Comparison of ENCODE assay signal across 8 cellular contexts in genomic region chr7:151167197-151167911, GRCh38. TPM values are rescaled to one million over a fixed set of nuclear protein-coding genes. Genes with fewer than 3 reads are reported as not detected.
DNase-seq lines count a peak whose midpoint lies in the region; ATAC-seq and TF ChIP-seq lines count a peak whose summit lies in the region.

Gene GBX1, minus strand, starts transcription at chr7:151167694. Its CDS starts 146 bp downstream, at chr7:151167548.

- H3K9me3 Mint-ChIP-seq in central memory CD8-positive, alpha-beta T cell, result no peaks in the 10 kb centered on the region

- no peaks in the 10 kb centered on the region for H3K9me3 ChIP-seq in lower lobe of right lung

- DNase-seq in COR-L47 (lab: John Stamatoyannopoulos, UW) (peak; percentile 16), NCI-H1694 treated with DMSO at 0.1 percent for 48 hours (lab: John Stamatoyannopoulos, UW) (peak; percentile 18), lower lobe of right lung (peak; percentile 52), GM10266 (ENCODE audit: extremely low spot score) (no peak), AML-193 (lab: John Stamatoyannopoulos, UW) (no peak)
- no peak for DNase-seq in central memory CD8-positive, alpha-beta T cell (ENCODE audit: low spot score in 2 of 2)

- H3K4me3 Mint-ChIP-seq in central memory CD8-positive, alpha-beta T cell, result peak within 1 kb of the TSS; percentile 67

- H3K27ac ChIP-seq in lower lobe of right lung (no peak within 1 kb of the TSS), urinary bladder (ENCODE audit: low read depth) (no peak within 1 kb of the TSS)

- H3K4me3 ChIP-seq in lower lobe of right lung (peak within 1 kb of the TSS; percentile 52), urinary bladder (ENCODE audit: low read depth, low read length) (peak within 1 kb of the TSS; percentile 53)

- TF ChIP-seq CTCF in lower lobe of right lung (IDR thresholded peaks at IDR 0.05), result peak; percentile 13
- no peak for TF ChIP-seq CTCF in GM10266 (IDR thresholded peaks at IDR 0.05; ENCODE audit: control insufficient read depth, insufficient read depth, low read depth, missing control alignments)

- H3K4me1 ChIP-seq in lower lobe of right lung (peaks cover 19% of the 10 kb centered on the region), urinary bladder (ENCODE audit: insufficient read depth) (no peaks in the 10 kb centered on the region)

- H3K4me1 Mint-ChIP-seq in central memory CD8-positive, alpha-beta T cell, result peaks cover 10% of the 10 kb centered on the region

- intact Hi-C loops in lower lobe of right lung (cut with DNase I), result no loop called here

- peak; percentile 64 for ATAC-seq in central memory CD8-positive, alpha-beta T cell (replicated peaks; ENCODE audit: extremely low read depth, poor library complexity, severe bottlenecking)
- ATAC-seq in lower lobe of right lung (peak; percentile 57 to 63), HG03432 (IDR thresholded peaks at IDR 0.05; ENCODE audit: unreplicated experiment) (no peak)

- no peaks in the 10 kb centered on the region for H3K36me3 ChIP-seq in lower lobe of right lung
- no peaks in the 10 kb centered on the region for H3K36me3 ChIP-seq in urinary bladder (ENCODE audit: insufficient read depth)

- no peak within 1 kb of the TSS for H3K27ac Mint-ChIP-seq in central memory CD8-positive, alpha-beta T cell (ENCODE audit: low read depth)

- under 1% methylated on average over 98 of the region's 98 CpGs for WGBS in urinary bladder

- H3K36me3 Mint-ChIP-seq in central memory CD8-positive, alpha-beta T cell (ENCODE audit: insufficient read depth), result peaks cover 5% of the 10 kb centered on the region

- H3K27me3 Mint-ChIP-seq in central memory CD8-positive, alpha-beta T cell, result peaks cover 42% of the 10 kb centered on the region

- peaks cover 75% of the 10 kb centered on the region for H3K27me3 ChIP-seq in lower lobe of right lung (ENCODE audit: low read depth)

RNA-seq across cellular contexts. Expression of gene GBX1, which starts in this region (rescaled TPM):
- not detected for total RNA-seq in lower lobe of right lung
- not detected for total RNA-seq in urinary bladder
- not detected for polyA plus RNA-seq in urinary bladder

Comparison
In these comparisons a context has a peak if more than half of its experiments do, and no peak if none do; other contexts are left out.
1. Peak in DNase-seq, ATAC-seq and H3K4me3 ChIP-seq in lower lobe of right lung; RNA of the gene not detected or under 1 TPM.
2. DNase-seq: peak in COR-L47 (single experiment) and NCI-H1694 treated with DMSO at 0.1 percent for 48 hours (single experiment); none in central memory CD8-positive, alpha-beta T cell (0 of 2), GM10266 (single experiment) and AML-193 (0 of 2).